25 cellular contexts compared by ENCODE assay signal in the genomic region with DNA sequence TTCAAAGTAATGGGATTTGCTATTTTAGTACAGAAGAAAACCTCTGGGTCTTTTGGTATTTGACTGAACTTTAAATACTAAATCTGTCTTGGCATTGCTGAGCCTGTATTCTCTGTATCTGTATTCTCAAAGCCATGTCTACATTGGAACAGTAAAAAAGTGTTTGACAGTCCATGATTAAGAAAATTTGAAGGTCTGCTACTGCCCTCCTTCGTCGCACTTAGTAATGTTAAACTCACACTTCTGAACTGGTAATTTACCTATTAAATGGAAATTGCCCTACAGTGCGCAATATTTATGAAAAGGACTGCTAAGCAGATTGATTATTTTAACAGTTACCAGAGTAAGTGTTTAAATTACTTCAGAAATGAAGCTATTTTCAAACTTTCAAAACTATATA.
A peak's percentile ranks its signal among the peaks of the same experiment; 100 is the strongest.
DNase-seq lines count a peak whose midpoint lies in the region; ATAC-seq and TF ChIP-seq lines count a peak whose summit lies in the region.
"Had no signal": no experiment of that assay in that cellular context is flagged by ENCODE, and none has a peak within 500 bp of the region (broad histone marks: within the 10 kb centered on the region; RNA-seq: fewer than 3 reads in every experiment).

No MANE protein-coding gene starts in this region.

- no peaks in the 10 kb centered on the region for H4K20me1 ChIP-seq in smooth muscle cell (ENCODE audit: low read depth)

- no peak overlapping the region for H3K27ac Mint-ChIP-seq in WTC11
- H3K27ac Mint-ChIP-seq: CD8-positive, alpha-beta memory T cell; T-helper 1 cell treated with Interleukin-12 subunit alpha and Interleukin-12 subunit beta and Interleukin-4 antibody, amounts not matched to agents 30 μg/mL and 1 μg/mL, for 36 hours had no signal

- POLR2A ChIA-PET in WTC11 (lab: Charles Lee): no interaction called here

- H3K27me3 Mint-ChIP-seq in WTC11 (ENCODE audit: low read depth): no peaks in the 10 kb centered on the region
- H3K27me3 Mint-ChIP-seq: CD8-positive, alpha-beta memory T cell had no signal

- no peaks in the 10 kb centered on the region for H3F3A ChIP-seq in smooth muscle cell (ENCODE audit: low read depth)

- no peak overlapping the region for H3K4me3 Mint-ChIP-seq in WTC11
- H3K4me3 Mint-ChIP-seq: CD8-positive, alpha-beta memory T cell; T-helper 1 cell treated with Interleukin-12 subunit alpha and Interleukin-12 subunit beta and Interleukin-4 antibody, amounts not matched to agents 30 μg/mL and 1 μg/mL, for 36 hours had no signal

- no peaks in the 10 kb centered on the region for H3K9me3 Mint-ChIP-seq in WTC11
- H3K9me3 Mint-ChIP-seq: CD8-positive, alpha-beta memory T cell; T-helper 1 cell treated with Interleukin-12 subunit alpha and Interleukin-12 subunit beta and Interleukin-4 antibody, amounts not matched to agents 30 μg/mL and 1 μg/mL, for 36 hours had no signal

- no peaks in the 10 kb centered on the region for H3K36me3 Mint-ChIP-seq in WTC11
- H3K36me3 Mint-ChIP-seq: CD8-positive, alpha-beta memory T cell had no signal

- no peaks in the 10 kb centered on the region for H3K27me3 ChIP-seq in smooth muscle cell (ENCODE audit: low read depth)
- no peaks in the 10 kb centered on the region for H3K27me3 ChIP-seq in right atrium auricular region

- H3K4me3 ChIP-seq in smooth muscle cell (no peak overlapping the region), right atrium auricular region (no peak overlapping the region)
- H3K4me3 ChIP-seq: PC-9, SJSA1 had no signal

- no peak overlapping the region for H2AFZ ChIP-seq in smooth muscle cell (ENCODE audit: low read depth)
- H2AFZ ChIP-seq: PC-9 had no signal

- H3K79me2 ChIP-seq in smooth muscle cell (ENCODE audit: low read depth): no peaks in the 10 kb centered on the region

- H3K4me1 Mint-ChIP-seq in WTC11: no peaks in the 10 kb centered on the region
- H3K4me1 Mint-ChIP-seq: CD8-positive, alpha-beta memory T cell had no signal

- DNase-seq in EL: peak; percentile 9
- DNase-seq in HCEC 1CT: peak; percentile 30
- DNase-seq in SK-MEL-5 (ENCODE audit: low read depth, low spot score): peak; percentile 14
- peak; percentile 2 for DNase-seq in iris pigment epithelial cell (ENCODE audit: low read depth)
- DNase-seq in Ammon's horn (ENCODE audit: low spot score): no peak
- no peak for DNase-seq in smooth muscle cell (lab: John Stamatoyannopoulos, UW; ENCODE audit: unreplicated experiment)
- no peak for DNase-seq in WTC11 (ENCODE audit: low spot score)
- no peak for DNase-seq in right atrium auricular region (ENCODE audit: low spot score)
- DNase-seq: AML-193; C1 segment of cervical spinal cord; CD8-positive, alpha-beta memory T cell; DMS 273 treated with DMSO at 0.1 percent for 48 hours; DMS79; KBM-7; NCI-H1092; NCI-H1417 treated with DMSO at 0.1 percent for 48 hours; NCI-H187; NCI-H2171 treated with DMSO at 0.1 percent for 48 hours; NCI-H446; NCI-H526; NCI-H82; PC-9; Right ventricle myocardium superior had no signal

- in situ Hi-C loops in SK-MEL-5 (cut with HindIII; ENCODE audit: low pct_unique_long_range_greater_than_20kb, low sequenced_read_pairs): no loop called here

- TF ChIP-seq CTCF in smooth muscle cell (IDR thresholded peaks at IDR 0.05; ENCODE audit: borderline replicate concordance, insufficient read depth, poor library complexity, severe bottlenecking) (no peak), WTC11 (IDR thresholded peaks at IDR 0.05) (no peak), right atrium auricular region (IDR thresholded peaks at IDR 0.05) (no peak)

- H3K4me1 ChIP-seq in smooth muscle cell (ENCODE audit: low read depth): no peaks in the 10 kb centered on the region
- no peaks in the 10 kb centered on the region for H3K4me1 ChIP-seq in right atrium auricular region
- H3K4me1 ChIP-seq: SJSA1 had no signal

- H3K9me3 ChIP-seq in smooth muscle cell (replicated peaks; ENCODE audit: low read depth) (no peaks in the 10 kb centered on the region), right atrium auricular region (no peaks in the 10 kb centered on the region)
- H3K9me3 ChIP-seq: SJSA1 had no signal

- CTCF ChIA-PET in WTC11 (lab: Charles Lee): no interaction called here

- H3K4me2 ChIP-seq in smooth muscle cell: no peak overlapping the region
- H3K4me2 ChIP-seq: PC-9 had no signal

- H3K27ac ChIP-seq in smooth muscle cell (ENCODE audit: low read depth): no peak overlapping the region
- H3K27ac ChIP-seq in right atrium auricular region: no peak overlapping the region
- H3K27ac ChIP-seq: PC-9, SJSA1 had no signal

- H3K36me3 ChIP-seq in smooth muscle cell (ENCODE audit: low read depth) (no peaks in the 10 kb centered on the region), right atrium auricular region (no peaks in the 10 kb centered on the region)
- H3K36me3 ChIP-seq: SJSA1 had no signal

- 79% methylated on average over 3 of the region's 3 CpGs for WGBS in smooth muscle cell (ENCODE audit: low lambda C conversion rate)

- ATAC-seq in WTC11: no peak

- no peak overlapping the region for H3K9ac ChIP-seq in smooth muscle cell (ENCODE audit: low read depth)

TF ChIP-seq in WTC11, 78 proteins besides CTCF, POLR2A, EP300 and RAD21:
- TF ChIP-seq PRRX2 (CRISPR knock-in tag; IDR thresholded peaks at IDR 0.05): no peak
- TF ChIP-seq MYBL2 (CRISPR knock-in tag; IDR thresholded peaks at IDR 0.05): no peak
- TF ChIP-seq ZNF671 (CRISPR knock-in tag; IDR thresholded peaks at IDR 0.05): no peak
- no peak for TF ChIP-seq RORB (CRISPR knock-in tag; IDR thresholded peaks at IDR 0.05)
- no peak for TF ChIP-seq TEAD1 (CRISPR knock-in tag; IDR thresholded peaks at IDR 0.05)
- no peak for TF ChIP-seq TP53 (CRISPR knock-in tag; IDR thresholded peaks at IDR 0.05)
- TF ChIP-seq, protein P1, sequence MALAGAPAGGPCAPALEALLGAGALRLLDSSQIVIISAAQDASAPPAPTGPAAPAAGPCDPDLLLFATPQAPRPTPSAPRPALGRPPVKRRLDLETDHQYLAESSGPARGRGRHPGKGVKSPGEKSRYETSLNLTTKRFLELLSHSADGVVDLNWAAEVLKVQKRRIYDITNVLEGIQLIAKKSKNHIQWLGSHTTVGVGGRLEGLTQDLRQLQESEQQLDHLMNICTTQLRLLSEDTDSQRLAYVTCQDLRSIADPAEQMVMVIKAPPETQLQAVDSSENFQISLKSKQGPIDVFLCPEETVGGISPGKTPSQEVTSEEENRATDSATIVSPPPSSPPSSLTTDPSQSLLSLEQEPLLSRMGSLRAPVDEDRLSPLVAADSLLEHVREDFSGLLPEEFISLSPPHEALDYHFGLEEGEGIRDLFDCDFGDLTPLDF (CRISPR knock-in tag; IDR thresholded peaks at IDR 0.05): no peak
- TF ChIP-seq, protein P2, sequence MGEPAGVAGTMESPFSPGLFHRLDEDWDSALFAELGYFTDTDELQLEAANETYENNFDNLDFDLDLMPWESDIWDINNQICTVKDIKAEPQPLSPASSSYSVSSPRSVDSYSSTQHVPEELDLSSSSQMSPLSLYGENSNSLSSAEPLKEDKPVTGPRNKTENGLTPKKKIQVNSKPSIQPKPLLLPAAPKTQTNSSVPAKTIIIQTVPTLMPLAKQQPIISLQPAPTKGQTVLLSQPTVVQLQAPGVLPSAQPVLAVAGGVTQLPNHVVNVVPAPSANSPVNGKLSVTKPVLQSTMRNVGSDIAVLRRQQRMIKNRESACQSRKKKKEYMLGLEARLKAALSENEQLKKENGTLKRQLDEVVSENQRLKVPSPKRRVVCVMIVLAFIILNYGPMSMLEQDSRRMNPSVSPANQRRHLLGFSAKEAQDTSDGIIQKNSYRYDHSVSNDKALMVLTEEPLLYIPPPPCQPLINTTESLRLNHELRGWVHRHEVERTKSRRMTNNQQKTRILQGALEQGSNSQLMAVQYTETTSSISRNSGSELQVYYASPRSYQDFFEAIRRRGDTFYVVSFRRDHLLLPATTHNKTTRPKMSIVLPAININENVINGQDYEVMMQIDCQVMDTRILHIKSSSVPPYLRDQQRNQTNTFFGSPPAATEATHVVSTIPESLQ (CRISPR knock-in tag; IDR thresholded peaks at IDR 0.05): no peak
- no peak for TF ChIP-seq ZNF121 (CRISPR knock-in tag; IDR thresholded peaks at IDR 0.05)
- TF ChIP-seq, protein P3, sequence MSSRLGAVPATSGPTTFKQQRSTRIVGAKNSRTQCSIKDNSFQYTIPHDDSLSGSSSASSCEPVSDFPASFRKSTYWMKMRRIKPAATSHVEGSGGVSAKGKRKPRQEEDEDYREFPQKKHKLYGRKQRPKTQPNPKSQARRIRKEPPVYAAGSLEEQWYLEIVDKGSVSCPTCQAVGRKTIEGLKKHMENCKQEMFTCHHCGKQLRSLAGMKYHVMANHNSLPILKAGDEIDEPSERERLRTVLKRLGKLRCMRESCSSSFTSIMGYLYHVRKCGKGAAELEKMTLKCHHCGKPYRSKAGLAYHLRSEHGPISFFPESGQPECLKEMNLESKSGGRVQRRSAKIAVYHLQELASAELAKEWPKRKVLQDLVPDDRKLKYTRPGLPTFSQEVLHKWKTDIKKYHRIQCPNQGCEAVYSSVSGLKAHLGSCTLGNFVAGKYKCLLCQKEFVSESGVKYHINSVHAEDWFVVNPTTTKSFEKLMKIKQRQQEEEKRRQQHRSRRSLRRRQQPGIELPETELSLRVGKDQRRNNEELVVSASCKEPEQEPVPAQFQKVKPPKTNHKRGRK (CRISPR knock-in tag; IDR thresholded peaks at IDR 0.05; ENCODE audit: borderline replicate concordance): no peak

Comparison
In these comparisons a context has a peak if more than half of its experiments do, and no peak if none do; other contexts are left out.
1. DNase-seq: peak in EL (single experiment), HCEC 1CT (single experiment), SK-MEL-5 (single experiment) and iris pigment epithelial cell (single experiment); none in Ammon's horn (single experiment), smooth muscle cell (single experiment), WTC11 (single experiment) and right atrium auricular region (single experiment).